Comparison of ENCODE assay signal across 1 cellular context in the genomic region with DNA sequence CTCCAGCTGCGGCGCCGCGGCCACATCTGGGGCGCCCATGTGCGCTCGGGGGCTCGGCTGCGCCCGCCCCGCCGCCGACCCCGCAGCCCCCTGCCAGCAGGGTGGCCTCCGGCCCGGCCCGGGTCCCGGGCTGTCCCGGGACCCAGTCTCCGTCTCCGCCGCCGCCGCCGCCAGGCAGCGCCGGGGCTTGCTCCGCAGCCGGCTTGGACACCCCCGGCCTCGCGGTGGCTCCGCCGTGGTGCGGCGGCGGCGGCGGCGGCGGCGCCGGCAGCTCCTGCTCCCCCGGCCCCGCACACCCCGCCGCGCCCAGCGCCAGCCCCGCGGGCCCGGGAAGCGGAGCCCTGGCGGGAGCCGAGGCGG.
TF ChIP-seq lines count a peak whose summit lies in the region.

No MANE protein-coding gene starts in this region.

TF ChIP-seq in SK-N-SH, 30 proteins besides CTCF, POLR2A, EP300 and RAD21 (continued from another document):
- TF ChIP-seq, protein P1, sequence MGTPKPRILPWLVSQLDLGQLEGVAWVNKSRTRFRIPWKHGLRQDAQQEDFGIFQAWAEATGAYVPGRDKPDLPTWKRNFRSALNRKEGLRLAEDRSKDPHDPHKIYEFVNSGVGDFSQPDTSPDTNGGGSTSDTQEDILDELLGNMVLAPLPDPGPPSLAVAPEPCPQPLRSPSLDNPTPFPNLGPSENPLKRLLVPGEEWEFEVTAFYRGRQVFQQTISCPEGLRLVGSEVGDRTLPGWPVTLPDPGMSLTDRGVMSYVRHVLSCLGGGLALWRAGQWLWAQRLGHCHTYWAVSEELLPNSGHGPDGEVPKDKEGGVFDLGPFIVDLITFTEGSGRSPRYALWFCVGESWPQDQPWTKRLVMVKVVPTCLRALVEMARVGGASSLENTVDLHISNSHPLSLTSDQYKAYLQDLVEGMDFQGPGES (IDR thresholded peaks at IDR 0.05; ENCODE audit: low read depth, low read length): no peak
- no peak for TF ChIP-seq YY1 (IDR thresholded peaks at IDR 0.05; ENCODE audit: low read depth)
- no peak for TF ChIP-seq FOSL2 (IDR thresholded peaks at IDR 0.05; ENCODE audit: borderline replicate concordance, low read depth)
- TF ChIP-seq, protein P2, sequence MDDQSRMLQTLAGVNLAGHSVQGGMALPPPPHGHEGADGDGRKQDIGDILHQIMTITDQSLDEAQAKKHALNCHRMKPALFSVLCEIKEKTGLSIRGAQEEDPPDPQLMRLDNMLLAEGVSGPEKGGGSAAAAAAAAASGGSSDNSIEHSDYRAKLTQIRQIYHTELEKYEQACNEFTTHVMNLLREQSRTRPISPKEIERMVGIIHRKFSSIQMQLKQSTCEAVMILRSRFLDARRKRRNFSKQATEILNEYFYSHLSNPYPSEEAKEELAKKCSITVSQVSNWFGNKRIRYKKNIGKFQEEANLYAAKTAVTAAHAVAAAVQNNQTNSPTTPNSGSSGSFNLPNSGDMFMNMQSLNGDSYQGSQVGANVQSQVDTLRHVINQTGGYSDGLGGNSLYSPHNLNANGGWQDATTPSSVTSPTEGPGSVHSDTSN (IDR thresholded peaks at IDR 0.05): no peak
- no peak for TF ChIP-seq NFIC (IDR thresholded peaks at IDR 0.05; ENCODE audit: borderline replicate concordance)
- no peak for TF ChIP-seq MXI1 (IDR thresholded peaks at IDR 0.05; ENCODE audit: low read depth, low read length)
- no peak for TF ChIP-seq SMC3 (IDR thresholded peaks at IDR 0.05; ENCODE audit: low read depth, low read length)
- no peak for TF ChIP-seq JUND (IDR thresholded peaks at IDR 0.05)
